17 cellular contexts compared by ENCODE assay signal in genomic region chr17:74728033-74728701, GRCh38. TPM values are rescaled to one million over a fixed set of nuclear protein-coding genes. Genes with fewer than 3 reads are reported as not detected.
A peak's percentile ranks its signal among the peaks of the same experiment; 100 is the strongest.
DNase-seq lines count a peak whose midpoint lies in the region; ATAC-seq, FAIRE-seq and TF ChIP-seq lines count a peak whose summit lies in the region.
"Had no signal": no experiment of that assay in that cellular context is flagged by ENCODE, and none has a peak within 500 bp of the region (broad histone marks: within the 10 kb centered on the region; RNA-seq: fewer than 3 reads in every experiment).

No MANE protein-coding gene starts in this region.

- H2AK5ac ChIP-seq in IMR-90 (ENCODE audit: low read depth, low read length) (no peak overlapping the region), neuronal stem cell (ENCODE audit: low read depth, low read length) (no peak overlapping the region)

- no peak overlapping the region for H3K14ac ChIP-seq in IMR-90 (replicated peaks; ENCODE audit: low read depth, low read length)
- H3K14ac ChIP-seq in neuronal stem cell (ENCODE audit: low read length) = no peak overlapping the region

- H2AFZ ChIP-seq in IMR-90 (replicated peaks; ENCODE audit: low read length, poor library complexity) = no peak overlapping the region
- H2AFZ ChIP-seq in neuronal stem cell (ENCODE audit: low read length) = no peak overlapping the region

- no peaks in the 10 kb centered on the region for H4K20me1 ChIP-seq in IMR-90 (ENCODE audit: insufficient read depth, low read length)
- H4K20me1 ChIP-seq: BLaER1 treated with 17β-estradiol and CSF1 and Interleukin-3, amounts not matched to agents 10 nM and 100 nM had no signal

- H3K36me3 ChIP-seq in IMR-90 (ENCODE audit: control insufficient read depth, insufficient read depth, low read length) (no peaks in the 10 kb centered on the region), neuronal stem cell (replicated peaks in 1 of 2; ENCODE audit: control insufficient read depth in 2 of 2, insufficient read depth in 2 of 2, low read length in 2 of 2) (no peaks in the 10 kb centered on the region), upper lobe of left lung (no peaks in the 10 kb centered on the region)
- H3K36me3 ChIP-seq: BLaER1 treated with 17β-estradiol and CSF1 and Interleukin-3, amounts not matched to agents 10 nM and 100 nM; HAP-1 had no signal

- no peak overlapping the region for H2BK120ac ChIP-seq in IMR-90 (ENCODE audit: low read depth, low read length)
- no peak overlapping the region for H2BK120ac ChIP-seq in neuronal stem cell (ENCODE audit: low read depth, low read length)

- no peaks in the 10 kb centered on the region for H3K9me1 ChIP-seq in IMR-90 (ENCODE audit: insufficient read depth, low read length)

- TF ChIP-seq POLR2A in A549 (IDR thresholded peaks at IDR 0.05; ENCODE audit: low read length) (no peak), IMR-90 (IDR thresholded peaks at IDR 0.05; ENCODE audit: low read depth, low read length) (no peak), upper lobe of left lung (IDR thresholded peaks at IDR 0.05) (no peak)

- H2BK12ac ChIP-seq in neuronal stem cell (ENCODE audit: low read length) = no peak overlapping the region

- CTCF ChIA-PET in A549 (lab: Yijun Ruan, JAX) = no interaction called here
- CTCF ChIA-PET in IMR-90 (lab: Yijun Ruan, JAX) = no interaction called here

- H2BK20ac ChIP-seq in IMR-90 (ENCODE audit: low read depth, low read length) = no peak overlapping the region

- no peak overlapping the region for H3K9ac ChIP-seq in IMR-90 (ENCODE audit: low read depth, low read length)
- peak overlapping the region; percentile 71 for H3K9ac ChIP-seq in neuronal stem cell (ENCODE audit: low read depth, low read length, poor library complexity)
- H3K9ac ChIP-seq: BLaER1 treated with 17β-estradiol and CSF1 and Interleukin-3, amounts not matched to agents 10 nM and 100 nM had no signal

- 47% methylated on average over 3 of the region's 3 CpGs for WGBS in A549 (ENCODE audit: missing lambda C conversion rate)
- 100% methylated on average over 1 of the region's 3 CpGs; no CpG with 5 or more reads in 1 of the 2 experiments for WGBS in IMR-90 (ENCODE audit: extremely low coverage in 2 of 2, insufficient read length in 1 of 2), 2 experiments
- WGBS in neuronal stem cell (ENCODE audit: extremely low coverage in 2 of 2, insufficient read length in 2 of 2, insufficient replicate concordance in 1 of 2), 2 donors = no CpG with 5 or more reads among the region's 3 CpGs
- 93 to 100% methylated on average over 3 of the region's 3 CpGs for WGBS in upper lobe of left lung, 2 donors

- no peak for ATAC-seq in A549
- ATAC-seq in IMR-90 (ENCODE audit: low read depth) = no peak
- ATAC-seq in upper lobe of left lung (ENCODE audit: low FRiP score in 2 of 2) = no peak
- ATAC-seq: CD8-positive, alpha-beta T cell had no signal

- POLR2A ChIA-PET in A549 (lab: Yijun Ruan, JAX) (no interaction called here), IMR-90 (lab: Charles Lee; ENCODE audit: unreplicated experiment) (no interaction called here)

- no peak overlapping the region for H2BK15ac ChIP-seq in IMR-90 (ENCODE audit: low read depth, low read length)
- H2BK15ac ChIP-seq in neuronal stem cell (ENCODE audit: low read length) = no peak overlapping the region

- intact Hi-C loops in IMR-90 (cut with micrococcal nuclease) = no loop called here

- H3K18ac ChIP-seq in IMR-90 (ENCODE audit: low read depth, low read length) = no peak overlapping the region
- H3K18ac ChIP-seq in neuronal stem cell (ENCODE audit: low read length) = no peak overlapping the region

- H3K27me3 ChIP-seq in IMR-90 (ENCODE audit: control insufficient read depth, insufficient read depth, low read length) (no peaks in the 10 kb centered on the region; the same call in 1 of the 2 replicates), neuronal stem cell (ENCODE audit: control insufficient read depth in 3 of 3, insufficient read depth in 3 of 3, low read depth in 1 of 3, low read length in 3 of 3) (no peaks in the 10 kb centered on the region), upper lobe of left lung (no peaks in the 10 kb centered on the region)
- H3K27me3 ChIP-seq: BLaER1 treated with 17β-estradiol and CSF1 and Interleukin-3, amounts not matched to agents 10 nM and 100 nM had no signal

- no peak overlapping the region for H3K4me2 ChIP-seq in A549
- H3K4me2 ChIP-seq in IMR-90 (ENCODE audit: low read depth, low read length) = no peak overlapping the region
- H3K4me2 ChIP-seq in neuronal stem cell (ENCODE audit: insufficient read depth, low read length, poor library complexity, severe bottlenecking) = no peak overlapping the region

- H4K5ac ChIP-seq in IMR-90 (ENCODE audit: low read depth, low read length) = no peak overlapping the region

- H2AK9ac ChIP-seq in IMR-90 (replicated peaks; ENCODE audit: low read depth, low read length, poor library complexity) = no peak overlapping the region

- H3K4me1 ChIP-seq in A549 (no peaks in the 10 kb centered on the region), IMR-90 (ENCODE audit: control insufficient read depth, insufficient read depth, low read length) (no peaks in the 10 kb centered on the region), neuronal stem cell (ENCODE audit: control insufficient read depth in 2 of 2, insufficient read depth in 1 of 2, low read depth in 1 of 2, low read length in 2 of 2) (no peaks in the 10 kb centered on the region), upper lobe of left lung (peaks cover 0 to 11% (median 5%) of the 10 kb centered on the region in 4 donors)
- H3K4me1 ChIP-seq: HAP-1 had no signal

- H3K4ac ChIP-seq in IMR-90 (ENCODE audit: low read depth, low read length) (no peak overlapping the region), neuronal stem cell (ENCODE audit: low read length) (peak overlapping the region; percentile 1)

- in situ Hi-C loops in IMR-90 (cut with MboI; ENCODE audit: low sequenced_read_pairs) = no loop called here

- BruUV-seq in IMR-90 (replicated peaks; lab: Mats Ljungman, UMichigan) = no TSS peak

- no peaks in the 10 kb centered on the region for H3K79me1 ChIP-seq in IMR-90 (ENCODE audit: low read depth in 1 of 2, low read length in 2 of 2)
- H3K79me1 ChIP-seq in neuronal stem cell (ENCODE audit: low read depth, low read length) = peaks cover 6% of the 10 kb centered on the region

- no peak overlapping the region for H4K91ac ChIP-seq in IMR-90 (ENCODE audit: insufficient read depth, low read depth, low read length)
- H4K91ac ChIP-seq in neuronal stem cell (ENCODE audit: low read depth, low read length, poor library complexity) = no peak overlapping the region

- TF ChIP-seq CTCF in A549 (IDR thresholded peaks at IDR 0.05) = no peak
- TF ChIP-seq CTCF in IMR-90 (conservative IDR thresholded peaks at IDR 0.05; ENCODE audit: low read depth, low read length) = no peak
- no peak for TF ChIP-seq CTCF in upper lobe of left lung (IDR thresholded peaks at IDR 0.05)

- dilution Hi-C loops in IMR-90 (cut with HindIII; ENCODE audit: low sequenced_read_pairs, unreplicated experiment) = no loop called here

- H2BK5ac ChIP-seq in IMR-90 (ENCODE audit: low read depth, low read length, poor library complexity, severe bottlenecking) (peak overlapping the region; percentile 19), neuronal stem cell (ENCODE audit: low read length) (no peak overlapping the region)

- H3K23ac ChIP-seq in IMR-90 (ENCODE audit: low read depth, low read length) = no peak overlapping the region
- no peak overlapping the region for H3K23ac ChIP-seq in neuronal stem cell (ENCODE audit: low read depth, low read length, poor library complexity)

- no peak for TF ChIP-seq RAD21 in A549 (conservative IDR thresholded peaks at IDR 0.05 in 1 of 2, IDR thresholded peaks at IDR 0.05 in 1 of 2)
- no peak for TF ChIP-seq RAD21 in IMR-90 (IDR thresholded peaks at IDR 0.05; ENCODE audit: low read length)

- TF ChIP-seq EP300 in A549 (IDR thresholded peaks at IDR 0.05) (no peak), upper lobe of left lung (IDR thresholded peaks at IDR 0.05) (no peak)

- H3K27ac ChIP-seq in A549 (no peak overlapping the region), IMR-90 (ENCODE audit: insufficient read depth, low read length) (no peak overlapping the region), neuronal stem cell (replicated peaks; ENCODE audit: low read length) (no peak overlapping the region), upper lobe of left lung (no peak overlapping the region)
- H3K27ac ChIP-seq: BLaER1 treated with 17β-estradiol and CSF1 and Interleukin-3, amounts not matched to agents 10 nM and 100 nM; HL-60 had no signal

- H3K4me3 ChIP-seq in A549 = no peak overlapping the region
- H3K4me3 ChIP-seq in IMR-90 (ENCODE audit: insufficient read depth, low read depth, low read length) = no peak overlapping the region
- peak overlapping the region in 1 of 2 donors; percentile 5 for H3K4me3 ChIP-seq in neuronal stem cell (ENCODE audit: low read length in 2 of 2)
- H3K4me3 ChIP-seq in upper lobe of left lung = no peak overlapping the region
- H3K4me3 ChIP-seq: BLaER1 treated with 17β-estradiol and CSF1 and Interleukin-3, amounts not matched to agents 10 nM and 100 nM; HAP-1 had no signal

- no peak for DNase-seq in A549 (ENCODE audit: low read depth in 1 of 2, low spot score in 1 of 2)
- DNase-seq in IMR-90 = no peak
- no peak for DNase-seq in neuronal stem cell (ENCODE audit: low spot score)
- no peak for DNase-seq in hypothalamus (lab: John Stamatoyannopoulos, UW)
- no peak for DNase-seq in upper lobe of left lung
- DNase-seq: 8988T; Calu3; CD8-positive, alpha-beta T cell; DMS79 treated with DMSO at 0.1 percent for 48 hours; GF-D8; KG1 had no signal

- H3K9me3 ChIP-seq in A549 = peaks cover 7% of the 10 kb centered on the region
- peaks cover 3% of the 10 kb centered on the region; the same call in 1 of the 2 replicates for H3K9me3 ChIP-seq in IMR-90 (ENCODE audit: control insufficient read depth, insufficient read depth, low read length)
- H3K9me3 ChIP-seq in neuronal stem cell (replicated peaks in 1 of 2; ENCODE audit: control insufficient read depth in 2 of 2, insufficient read depth in 1 of 2, low read depth in 1 of 2, low read length in 2 of 2) = peaks cover 0 to 8% of the 10 kb centered on the region in 2 donors
- H3K9me3 ChIP-seq in upper lobe of left lung = no peaks in the 10 kb centered on the region
- H3K9me3 ChIP-seq: HAP-1 had no signal

- H4K8ac ChIP-seq in IMR-90 (ENCODE audit: low read depth in 2 of 2, low read length in 2 of 2) (no peak overlapping the region), neuronal stem cell (ENCODE audit: low read depth, low read length) (no peak overlapping the region)

- H3K56ac ChIP-seq in IMR-90 (ENCODE audit: extremely low read depth, insufficient read depth, low read length) = no peak overlapping the region

- FAIRE-seq in A549 (lab: Jason Lieb, UNC) = peak; percentile 36

RNA-seq across cellular contexts. Expression of gene RAB37, which starts 8.9 kb away (rescaled TPM):
- polyA plus RNA-seq in A549 (2011; rRNA removed) (15.8 and 18.7 TPM in 2 replicates), A549 (2017; fragmentation: RNase III; extraction: RNeasy Plus Mini Kit Qiagen cat#74134 plus additional on column Dnase treatment) (1.1 to 2.8 TPM (median 2.4 TPM) in 3 replicates), IMR-90 (2012; rRNA removed) (0.19 TPM in 1 of 2 replicates, not detected in the other)
- 1.4 and 2.0 TPM in 2 replicates for polyA plus RNA-seq in A549 (2012; cell fraction: cytosol; rRNA removed)
- 2.5 and 2.9 TPM in 2 replicates for polyA plus RNA-seq in A549 (2012; cell fraction: nucleus; rRNA removed)
- polyA minus RNA-seq in A549 (2011; rRNA and poly(A)+ RNA removed) = 11.6 and 11.7 TPM in 2 replicates
- total RNA-seq in IMR-90 (2012; rRNA removed) (not detected in 2 replicates), upper lobe of left lung (1 to 10 TPM; 1.1 to 7.1 (median 3.7) TPM)
- polyA plus RNA-seq in IMR-90 (2012; cell fraction: cytosol; rRNA removed) = 0.09 and 0.10 TPM in 2 replicates
- polyA plus RNA-seq in IMR-90 (2012; cell fraction: nucleus; rRNA removed; ENCODE audit: low replicate concordance) = 0.12 and 0.16 TPM in 2 replicates
- polyA plus RNA-seq in neuronal stem cell (2013, experiment 1 of 2) = 1.6 TPM
- 1.4 TPM for polyA plus RNA-seq in neuronal stem cell (2013, experiment 2 of 2)
- total RNA-seq: H4 had no signal

RNA-seq across cellular contexts. Expression of gene CD300LF, which starts 15.4 kb away (rescaled TPM):
- polyA plus RNA-seq in A549 (2011; rRNA removed) (not detected in 2 replicates), A549 (2017; fragmentation: RNase III; extraction: RNeasy Plus Mini Kit Qiagen cat#74134 plus additional on column Dnase treatment) (not detected in 3 replicates), IMR-90 (2012; rRNA removed) (not detected in 2 replicates)
- not detected in 2 replicates for polyA plus RNA-seq in A549 (2012; cell fraction: cytosol; rRNA removed)
- not detected in 2 replicates for polyA plus RNA-seq in A549 (2012; cell fraction: nucleus; rRNA removed)
- not detected in 2 replicates for polyA minus RNA-seq in A549 (2011; rRNA and poly(A)+ RNA removed)
- total RNA-seq in IMR-90 (2012; rRNA removed) (not detected in 2 replicates), upper lobe of left lung (10 to 100 TPM; 14.5 to 70.2 (median 33.4) TPM)
- polyA plus RNA-seq in IMR-90 (2012; cell fraction: cytosol; rRNA removed) = not detected in 2 replicates
- polyA plus RNA-seq in IMR-90 (2012; cell fraction: nucleus; rRNA removed; ENCODE audit: low replicate concordance) = not detected in 2 replicates
- polyA plus RNA-seq in neuronal stem cell (2013, experiment 1 of 2) = not detected
- not detected for polyA plus RNA-seq in neuronal stem cell (2013, experiment 2 of 2)
- total RNA-seq: Calu3; CD8-positive, alpha-beta T cell; H4; HT1080 had no signal
- polyA plus RNA-seq: IgD-negative memory B cell had no signal

RNA-seq across cellular contexts. Expression of gene NHERF1, which starts 20.3 kb away (rescaled TPM):
- polyA plus RNA-seq in A549 (2011; rRNA removed) = 50.2 and 51.5 TPM in 2 replicates
- polyA plus RNA-seq in A549 (2012; cell fraction: cytosol; rRNA removed) = 42.4 and 49.5 TPM in 2 replicates
- 39.5 and 41.7 TPM in 2 replicates for polyA plus RNA-seq in A549 (2012; cell fraction: nucleus; rRNA removed)
- 34.2 to 41.5 TPM (median 40.8 TPM) in 3 replicates for polyA plus RNA-seq in A549 (2017; fragmentation: RNase III; extraction: RNeasy Plus Mini Kit Qiagen cat#74134 plus additional on column Dnase treatment)
- 48.8 and 51.2 TPM in 2 replicates for polyA minus RNA-seq in A549 (2011; rRNA and poly(A)+ RNA removed)
- total RNA-seq in IMR-90 (2012; rRNA removed) = 3.3 and 3.8 TPM in 2 replicates
- polyA plus RNA-seq in IMR-90 (2012; rRNA removed) = 11.8 and 14.5 TPM in 2 replicates
- 12.1 and 16.9 TPM in 2 replicates for polyA plus RNA-seq in IMR-90 (2012; cell fraction: cytosol; rRNA removed)
- polyA plus RNA-seq in IMR-90 (2012; cell fraction: nucleus; rRNA removed; ENCODE audit: low replicate concordance) = 8.0 and 9.1 TPM in 2 replicates
- 67.4 TPM for polyA plus RNA-seq in neuronal stem cell (2013, experiment 1 of 2)
- 67.1 TPM for polyA plus RNA-seq in neuronal stem cell (2013, experiment 2 of 2)
- 10 to 100 TPM; 21.6 to 49.4 (median 34.8) TPM for total RNA-seq in upper lobe of left lung

RNA-seq across cellular contexts. Expression of gene NAT9, which starts 48.0 kb away (rescaled TPM):
- polyA plus RNA-seq in A549 (2011; rRNA removed) (42.9 and 43.4 TPM in 2 replicates), A549 (2017; fragmentation: RNase III; extraction: RNeasy Plus Mini Kit Qiagen cat#74134 plus additional on column Dnase treatment) (63.7 to 74.3 TPM (median 71.4 TPM) in 3 replicates), IMR-90 (2012; rRNA removed) (60.7 and 62.0 TPM in 2 replicates)
- 46.5 and 51.1 TPM in 2 replicates for polyA plus RNA-seq in A549 (2012; cell fraction: cytosol; rRNA removed)
- 195 and 238 TPM in 2 replicates for polyA plus RNA-seq in A549 (2012; cell fraction: nucleus; rRNA removed)
- 48.7 and 56.5 TPM in 2 replicates for polyA minus RNA-seq in A549 (2011; rRNA and poly(A)+ RNA removed)
- total RNA-seq in IMR-90 (2012; rRNA removed) (25.8 and 48.9 TPM in 2 replicates), upper lobe of left lung (10 to 100 TPM; 16.1 to 78.6 (median 41.7) TPM)
- polyA plus RNA-seq in IMR-90 (2012; cell fraction: cytosol; rRNA removed) = 37.4 and 41.6 TPM in 2 replicates
- 399 and 532 TPM in 2 replicates for polyA plus RNA-seq in IMR-90 (2012; cell fraction: nucleus; rRNA removed; ENCODE audit: low replicate concordance)
- polyA plus RNA-seq in neuronal stem cell (2013, experiment 1 of 2) = 38.7 TPM
- 39.5 TPM for polyA plus RNA-seq in neuronal stem cell (2013, experiment 2 of 2)

Comparison
In these comparisons a context has a peak if more than half of its experiments do, and no peak if none do; other contexts are left out.
1. RNA of gene CD300LF, which starts 15.4 kb away (total RNA-seq): 14.5 to 70.2 TPM in upper lobe of left lung; not detected in IMR-90; every median in the first group is over 10 times any median in the second.